20 cellular contexts compared by ENCODE assay signal in the genomic region with DNA sequence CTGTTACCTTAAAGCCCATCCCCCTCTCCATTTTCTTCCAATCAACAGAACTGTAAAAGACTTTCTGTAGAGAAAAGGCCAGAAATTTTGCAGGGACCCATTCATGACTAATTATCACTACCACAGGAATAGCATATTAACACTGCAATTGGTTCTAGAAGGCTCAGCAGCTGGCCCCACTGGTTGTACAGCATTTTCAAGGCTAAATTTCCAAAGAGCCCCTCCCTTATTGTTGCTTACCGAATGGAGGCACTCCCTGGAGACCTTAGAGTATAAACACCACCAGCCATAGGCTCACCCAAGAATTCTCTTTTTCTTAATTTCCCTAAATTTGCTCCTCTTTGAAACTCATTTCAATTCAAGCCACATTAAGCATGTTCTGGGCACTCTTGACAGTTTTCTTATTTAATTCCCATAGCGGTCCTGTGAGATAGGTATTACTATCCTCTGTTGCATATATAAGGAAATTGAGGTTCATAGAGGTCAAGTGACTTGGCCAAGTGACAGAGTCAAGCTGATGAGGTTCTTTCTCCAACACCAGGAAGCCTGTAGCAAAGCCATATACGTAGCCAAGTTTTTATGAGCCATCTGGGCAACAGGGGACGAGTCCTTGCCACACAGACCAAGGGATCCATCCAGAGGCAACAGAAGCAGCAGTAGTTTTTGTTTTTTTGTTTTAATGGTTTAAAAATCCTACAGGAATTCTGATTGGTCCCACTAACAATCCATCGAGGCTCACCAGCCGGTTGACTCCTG.
DNase-seq lines count a peak whose midpoint lies in the region; ATAC-seq, FAIRE-seq and TF ChIP-seq lines count a peak whose summit lies in the region.
"Had no signal": no experiment of that assay in that cellular context is flagged by ENCODE, and none has a peak within 500 bp of the region (broad histone marks: within the 10 kb centered on the region; RNA-seq: fewer than 3 reads in every experiment).

No MANE protein-coding gene starts in this region.

- peaks cover 33% of the 10 kb centered on the region for H3K4me1 ChIP-seq in mesendoderm (ENCODE audit: control insufficient read depth, low read depth, low read length)
- H3K4me1 ChIP-seq in CD4-positive, alpha-beta memory T cell (ENCODE audit: insufficient read depth, low read length) = no peaks in the 10 kb centered on the region

- H3K27ac ChIP-seq in mesendoderm (ENCODE audit: low read depth, low read length) (no peak overlapping the region), caudate nucleus (ENCODE audit: low read depth, low read length) (no peak overlapping the region)
- no peak overlapping the region for H3K27ac ChIP-seq in CD4-positive, alpha-beta memory T cell (ENCODE audit: low read depth, low read length)
- H3K27ac ChIP-seq: coronary artery had no signal

- peaks cover 2% of the 10 kb centered on the region for H3K79me1 ChIP-seq in mesendoderm (ENCODE audit: low read length)

- peak overlapping the region; percentile 28 for H3K56ac ChIP-seq in mesendoderm (ENCODE audit: low read length)

- H3K27me3 ChIP-seq in bronchial epithelial cell (ENCODE audit: control insufficient read depth, insufficient read depth, low read length) = no peaks in the 10 kb centered on the region
- no peaks in the 10 kb centered on the region for H3K27me3 ChIP-seq in mesendoderm (ENCODE audit: insufficient read depth, low read length, poor library complexity)
- H3K27me3 ChIP-seq in CD4-positive, alpha-beta memory T cell (ENCODE audit: insufficient read depth, low read length) = no peaks in the 10 kb centered on the region

- no CpG with 5 or more reads among the region's 6 CpGs for WGBS in mesendoderm (ENCODE audit: extremely low coverage, insufficient coverage, low lambda C conversion rate)

- no peaks in the 10 kb centered on the region for H3K36me3 Mint-ChIP-seq in CD4-positive, alpha-beta memory T cell
- H3K36me3 Mint-ChIP-seq: activated naive CD4-positive, alpha-beta T cell treated with anti-CD3 and anti-CD28 coated beads, Interleukin-2, amount 10 ng/mL, durations not matched to agents 7 days and 5 days; CD4-positive, CD25-positive, alpha-beta regulatory T cell had no signal

- H2BK120ac ChIP-seq in mesendoderm (ENCODE audit: low read depth, low read length) = no peak overlapping the region

- H3K4ac ChIP-seq in mesendoderm (ENCODE audit: low read depth, low read length) = peak overlapping the region; percentile 48

- H3K18ac ChIP-seq in mesendoderm (ENCODE audit: low read length) = peak overlapping the region; percentile 76

- no peak for TF ChIP-seq CTCF in bronchial epithelial cell (IDR thresholded peaks at IDR 0.05; ENCODE audit: insufficient read depth, low read length, severe bottlenecking)

- H3K9me3 Mint-ChIP-seq in stimulated activated naive CD8-positive, alpha-beta T cell treated with anti-CD3 and anti-CD28 coated beads, Interleukin-15, amount 100 ng/mL, for 72 hours = no peaks in the 10 kb centered on the region
- no peaks in the 10 kb centered on the region for H3K9me3 Mint-ChIP-seq in CD4-positive, alpha-beta memory T cell
- H3K9me3 Mint-ChIP-seq: activated naive CD4-positive, alpha-beta T cell treated with anti-CD3 and anti-CD28 coated beads, Interleukin-2, amount 10 ng/mL, durations not matched to agents 7 days and 5 days; CD4-positive, CD25-positive, alpha-beta regulatory T cell; stimulated activated naive CD8-positive, alpha-beta T cell treated with anti-CD3 and anti-CD28 coated beads, Interleukin-15, Interleukin-2, amounts not matched to agents 100 ng/mL and 50 ng/mL, for 24 hours had no signal

- peak overlapping the region; percentile 29 for H2BK5ac ChIP-seq in mesendoderm (ENCODE audit: low read length)

- H3K4me2 ChIP-seq in mesendoderm (ENCODE audit: low read length) = no peak overlapping the region

- POLR2A ChIA-PET in CD4-positive, alpha-beta memory T cell (lab: Charles Lee; ENCODE audit: partially characterized antibody) = no interaction called here

- no peaks in the 10 kb centered on the region for H3K9me3 ChIP-seq in CD4-positive, alpha-beta memory T cell (ENCODE audit: control insufficient read depth in 1 of 2, low read length in 2 of 2)

- CTCF ChIA-PET in CD4-positive, alpha-beta memory T cell (lab: Charles Lee; ENCODE audit: partially characterized antibody) = no interaction called here

- H2BK15ac ChIP-seq in mesendoderm (replicated peaks; ENCODE audit: low read depth) = peak overlapping the region; percentile 94

- no peak overlapping the region for H3K27ac Mint-ChIP-seq in stimulated activated naive CD8-positive, alpha-beta T cell treated with anti-CD3 and anti-CD28 coated beads, Interleukin-15, amount 100 ng/mL, for 72 hours
- no peak overlapping the region for H3K27ac Mint-ChIP-seq in CD4-positive, alpha-beta memory T cell
- H3K27ac Mint-ChIP-seq: activated naive CD4-positive, alpha-beta T cell treated with anti-CD3 and anti-CD28 coated beads, Interleukin-2, amount 10 ng/mL, durations not matched to agents 7 days and 5 days; CD4-positive, CD25-positive, alpha-beta regulatory T cell; stimulated activated naive CD8-positive, alpha-beta T cell treated with anti-CD3 and anti-CD28 coated beads, Interleukin-15, Interleukin-2, amounts not matched to agents 100 ng/mL and 50 ng/mL, for 24 hours had no signal

- H3K79me2 ChIP-seq in mesendoderm (ENCODE audit: control insufficient read depth, insufficient read depth, low read length) = peaks cover 2% of the 10 kb centered on the region

- H2AK5ac ChIP-seq in mesendoderm (ENCODE audit: low read length) = peak overlapping the region; percentile 86

- peak; percentile 89 for DNase-seq in DMS 273 (lab: John Stamatoyannopoulos, UW; ENCODE audit: unreplicated experiment)
- DNase-seq in NCI-H1694 (lab: John Stamatoyannopoulos, UW) = peak; percentile 27
- peak; percentile 31 for DNase-seq in bronchial epithelial cell (ENCODE audit: low read depth)
- DNase-seq in mesendoderm = no peak
- no peak for DNase-seq in stimulated activated naive CD8-positive, alpha-beta T cell treated with anti-CD3 and anti-CD28 coated beads, Interleukin-15, amount 100 ng/mL, for 72 hours
- DNase-seq in caudate nucleus (lab: John Stamatoyannopoulos, UW) = no peak
- no peak for DNase-seq in CD4-positive, alpha-beta memory T cell
- DNase-seq: activated CD4-positive, alpha-beta T cell treated with anti-CD3 and anti-CD28 coated beads, Interleukin-2, amount 50 U/mL, for 4 hours; activated naive CD4-positive, alpha-beta T cell treated with anti-CD3 and anti-CD28 coated beads, Interleukin-2, amount 10 ng/mL, durations not matched to agents 7 days and 5 days; activated T-cell treated with anti-CD3 and anti-CD28 coated beads, Interleukin-2, amount 50 U/mL, for 1 hour; CD4-positive, CD25-positive, alpha-beta regulatory T cell; H7; NCI-H1417 treated with DMSO at 0.1 percent for 48 hours; Right ventricle myocardium superior; stimulated activated CD4-positive, alpha-beta T cell treated with anti-CD3 and anti-CD28 coated beads, Interleukin-1b, Interleukin-23, amount 100 ng/mL, for 48 hours; T-helper 1 cell had no signal

- H3K36me3 ChIP-seq in bronchial epithelial cell (ENCODE audit: control insufficient read depth, insufficient read depth, low read length) (no peaks in the 10 kb centered on the region), mesendoderm (ENCODE audit: control insufficient read depth, insufficient read depth, low read length) (no peaks in the 10 kb centered on the region)
- H3K36me3 ChIP-seq in CD4-positive, alpha-beta memory T cell (ENCODE audit: insufficient read depth, low read length) = no peaks in the 10 kb centered on the region

- FAIRE-seq in bronchial epithelial cell (lab: Jason Lieb, UNC) = no peak

- no peak overlapping the region for H3K4me3 ChIP-seq in bronchial epithelial cell (ENCODE audit: low read depth, low read length)
- no peak overlapping the region for H3K4me3 ChIP-seq in mesendoderm (ENCODE audit: low read length)
- H3K4me3 ChIP-seq in CD4-positive, alpha-beta memory T cell (ENCODE audit: low read length in 2 of 2) = no peak overlapping the region
- H3K4me3 ChIP-seq: coronary artery had no signal

- intact Hi-C loops in CD4-positive, alpha-beta memory T cell (cut with micrococcal nuclease) = no loop called here

- H3K4me3 Mint-ChIP-seq in stimulated activated naive CD8-positive, alpha-beta T cell treated with anti-CD3 and anti-CD28 coated beads, Interleukin-15, amount 100 ng/mL, for 72 hours = no peak overlapping the region
- no peak overlapping the region for H3K4me3 Mint-ChIP-seq in CD4-positive, alpha-beta memory T cell
- H3K4me3 Mint-ChIP-seq: activated naive CD4-positive, alpha-beta T cell treated with anti-CD3 and anti-CD28 coated beads, Interleukin-2, amount 10 ng/mL, durations not matched to agents 7 days and 5 days; CD4-positive, CD25-positive, alpha-beta regulatory T cell; stimulated activated naive CD8-positive, alpha-beta T cell treated with anti-CD3 and anti-CD28 coated beads, Interleukin-15, Interleukin-2, amounts not matched to agents 100 ng/mL and 50 ng/mL, for 24 hours had no signal

- H4K5ac ChIP-seq in mesendoderm (ENCODE audit: low read length) = no peak overlapping the region

- no peak overlapping the region for H3K23ac ChIP-seq in mesendoderm (ENCODE audit: low read length)

- no peak overlapping the region for H3K9ac ChIP-seq in mesendoderm (ENCODE audit: low read length)

- ATAC-seq in stimulated activated naive CD8-positive, alpha-beta T cell treated with anti-CD3 and anti-CD28 coated beads, Interleukin-15, amount 100 ng/mL, for 72 hours = no peak
- no peak for ATAC-seq in HG02884 (IDR thresholded peaks at IDR 0.05; ENCODE audit: unreplicated experiment)
- ATAC-seq: sciatic nerve had no signal

- H3K27me3 Mint-ChIP-seq in stimulated activated naive CD8-positive, alpha-beta T cell treated with anti-CD3 and anti-CD28 coated beads, Interleukin-15, amount 100 ng/mL, for 72 hours = peaks cover 8% of the 10 kb centered on the region
- H3K27me3 Mint-ChIP-seq in CD4-positive, alpha-beta memory T cell = peaks cover 14 to 16% of the 10 kb centered on the region in 2 donors

- H4K8ac ChIP-seq in mesendoderm (ENCODE audit: low read depth, low read length) = no peak overlapping the region

- H3K4me1 Mint-ChIP-seq in stimulated activated naive CD8-positive, alpha-beta T cell treated with anti-CD3 and anti-CD28 coated beads, Interleukin-15, amount 100 ng/mL, for 72 hours = no peaks in the 10 kb centered on the region
- no peaks in the 10 kb centered on the region for H3K4me1 Mint-ChIP-seq in CD4-positive, alpha-beta memory T cell
- H3K4me1 Mint-ChIP-seq: activated naive CD4-positive, alpha-beta T cell treated with anti-CD3 and anti-CD28 coated beads, Interleukin-2, amount 10 ng/mL, durations not matched to agents 7 days and 5 days had no signal

Comparison
In these comparisons a context has a peak if more than half of its experiments do, and no peak if none do; other contexts are left out.
1. DNase-seq: peak in DMS 273 (single experiment), NCI-H1694 (single experiment) and bronchial epithelial cell (single experiment); none in mesendoderm (single experiment), stimulated activated naive CD8-positive, alpha-beta T cell treated with anti-CD3 and anti-CD28 coated beads, Interleukin-15, amount 100 ng/mL, for 72 hours (0 of 2), caudate nucleus (0 of 61) and CD4-positive, alpha-beta memory T cell (0 of 5).